3 cellular contexts compared by ENCODE assay signal in genomic region chr12:128752386-128752785, GRCh38.
"Had no signal": no experiment of that assay in that cellular context is flagged by ENCODE, and none has a peak within 500 bp of the region (broad histone marks: within the 10 kb centered on the region; RNA-seq: fewer than 3 reads in every experiment).

No MANE protein-coding gene starts in this region.

- H3K4me3 ChIP-seq: GM12878 had no signal

- ATAC-seq: GM12878 had no signal

- DNase-seq: GDM1, GF-D8 had no signal
